1 cellular context compared by ENCODE assay signal in genomic region chr4:139099366-139099982, GRCh38.
TF ChIP-seq lines count a peak whose summit lies in the region.

No MANE protein-coding gene starts in this region.

TF ChIP-seq in GM23338, 12 proteins besides CTCF, POLR2A, EP300 and RAD21 (continued from another document):
- TF ChIP-seq REST (IDR thresholded peaks at IDR 0.05; ENCODE audit: unreplicated experiment) (no peak), ZNF331 (CRISPR knock-in tag; IDR thresholded peaks at IDR 0.05; ENCODE audit: low read depth) (no peak), ZNF114 (CRISPR knock-in tag; IDR thresholded peaks at IDR 0.05) (no peak), EZH2phosphoT487 (IDR thresholded peaks at IDR 0.05; ENCODE audit: unreplicated experiment) (no peak)
TF ChIP-seq in GM23338: peak in this region for 0.
